ENCODE assay signal across 17 cellular contexts in the genomic region with DNA sequence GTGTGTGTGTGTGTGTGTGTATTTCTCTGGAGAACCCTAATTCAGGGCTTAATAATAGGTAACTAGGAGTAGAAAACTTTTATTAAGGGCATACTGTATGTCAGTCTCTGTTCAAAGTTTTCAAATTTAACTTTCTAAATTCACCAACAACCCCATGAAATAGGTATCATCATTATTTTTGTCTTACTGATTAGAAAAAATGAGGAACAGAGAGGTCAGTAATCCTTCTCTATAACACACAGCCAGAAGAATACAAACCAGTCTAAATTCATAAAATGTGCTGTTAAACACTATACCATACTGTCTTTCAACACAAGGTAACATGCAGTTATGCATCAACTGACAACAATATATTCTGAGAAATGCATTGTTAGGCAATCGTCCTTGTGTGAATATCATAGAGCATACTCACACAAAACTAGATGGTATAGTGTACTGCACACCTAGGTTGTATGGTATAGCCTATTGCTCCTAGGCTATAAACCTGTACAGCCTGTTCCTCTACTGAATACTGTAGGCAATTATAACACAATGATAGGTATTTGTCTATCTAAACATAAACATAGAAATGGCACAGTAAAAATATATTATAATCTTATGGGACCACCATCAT.
DNase-seq lines count a peak whose midpoint lies in the region; ATAC-seq and TF ChIP-seq lines count a peak whose summit lies in the region.
"Had no signal": no experiment of that assay in that cellular context is flagged by ENCODE, and none has a peak within 500 bp of the region (broad histone marks: within the 10 kb centered on the region; RNA-seq: fewer than 3 reads in every experiment).

No MANE protein-coding gene starts in this region.

- H3K27ac Mint-ChIP-seq in stimulated activated effector memory CD8-positive, alpha-beta T cell treated with anti-CD3 and anti-CD28 coated beads, Interleukin-12 subunit alpha, Interleukin-12 subunit beta, amount 100 ng/mL, for 72 hours: no peak overlapping the region
- H3K27ac Mint-ChIP-seq: CD4-positive, alpha-beta memory T cell had no signal

- no peak for TF ChIP-seq CTCF in epithelial cell of esophagus (IDR thresholded peaks at IDR 0.05; ENCODE audit: insufficient read depth, low read depth, low read length, missing control alignments)
- no peak for TF ChIP-seq CTCF in mucosa of descending colon (IDR thresholded peaks at IDR 0.05)

- no peak overlapping the region for H3K4me3 Mint-ChIP-seq in stimulated activated effector memory CD8-positive, alpha-beta T cell treated with anti-CD3 and anti-CD28 coated beads, Interleukin-12 subunit alpha, Interleukin-12 subunit beta, amount 100 ng/mL, for 72 hours
- H3K4me3 Mint-ChIP-seq: CD4-positive, alpha-beta memory T cell had no signal

- intact Hi-C loops in mucosa of descending colon (cut with DNase I, micrococcal nuclease): no loop called here

- H3K36me3 ChIP-seq in mucosa of descending colon (ENCODE audit: low read depth): no peaks in the 10 kb centered on the region

- peak; percentile 33 for DNase-seq in NCI-H748 treated with DMSO at 0.1 percent for 48 hours (lab: John Stamatoyannopoulos, UW)
- DNase-seq in epithelial cell of esophagus (ENCODE audit: low read depth): peak; percentile 34
- DNase-seq in mucosa of descending colon: no peak
- no peak for DNase-seq in stimulated activated effector memory CD8-positive, alpha-beta T cell treated with anti-CD3 and anti-CD28 coated beads, Interleukin-12 subunit alpha, Interleukin-12 subunit beta, amount 100 ng/mL, for 72 hours (ENCODE audit: low spot score in 2 of 2)
- DNase-seq in hepatic stellate cell (ENCODE audit: low spot score): no peak
- DNase-seq in activated CD4-positive, CD25-positive, alpha-beta regulatory T cell (lab: John Stamatoyannopoulos, UW): no peak
- DNase-seq: C1 segment of cervical spinal cord; Calu3; CD4-positive, alpha-beta memory T cell; COR-L47; DMS53; DMS79 treated with DMSO at 0.1 percent for 48 hours; GF-D8; GM23248; H7; HCEC 1CT had no signal

- peaks cover 9% of the 10 kb centered on the region for H3K9me3 Mint-ChIP-seq in stimulated activated effector memory CD8-positive, alpha-beta T cell treated with anti-CD3 and anti-CD28 coated beads, Interleukin-12 subunit alpha, Interleukin-12 subunit beta, amount 100 ng/mL, for 72 hours

- H3K36me3 Mint-ChIP-seq in stimulated activated effector memory CD8-positive, alpha-beta T cell treated with anti-CD3 and anti-CD28 coated beads, Interleukin-12 subunit alpha, Interleukin-12 subunit beta, amount 100 ng/mL, for 72 hours: no peaks in the 10 kb centered on the region
- H3K36me3 Mint-ChIP-seq: CD4-positive, alpha-beta memory T cell had no signal

- H3K4me3 ChIP-seq in epithelial cell of esophagus (ENCODE audit: low read length) (no peak overlapping the region), mucosa of descending colon (no peak overlapping the region)
- H3K4me3 ChIP-seq: GM23248 had no signal

- H3K4me1 ChIP-seq in mucosa of descending colon (ENCODE audit: low read depth): peaks cover 13% of the 10 kb centered on the region

- ATAC-seq in mucosa of descending colon (peak; percentile 65), GM21825 (IDR thresholded peaks at IDR 0.05; ENCODE audit: unreplicated experiment) (no peak)
- no peak for ATAC-seq in stimulated activated effector memory CD8-positive, alpha-beta T cell treated with anti-CD3 and anti-CD28 coated beads, Interleukin-12 subunit alpha, Interleukin-12 subunit beta, amount 100 ng/mL, for 72 hours

- no peaks in the 10 kb centered on the region for H3K4me1 Mint-ChIP-seq in stimulated activated effector memory CD8-positive, alpha-beta T cell treated with anti-CD3 and anti-CD28 coated beads, Interleukin-12 subunit alpha, Interleukin-12 subunit beta, amount 100 ng/mL, for 72 hours
- H3K4me1 Mint-ChIP-seq: CD4-positive, alpha-beta memory T cell had no signal

- peaks cover 4% of the 10 kb centered on the region for H3K9me3 ChIP-seq in mucosa of descending colon

Comparison
In these comparisons a context has a peak if more than half of its experiments do, and no peak if none do; other contexts are left out.
1. DNase-seq: peak in NCI-H748 treated with DMSO at 0.1 percent for 48 hours (single experiment) and epithelial cell of esophagus (single experiment); none in mucosa of descending colon (0 of 3), stimulated activated effector memory CD8-positive, alpha-beta T cell treated with anti-CD3 and anti-CD28 coated beads, Interleukin-12 subunit alpha, Interleukin-12 subunit beta, amount 100 ng/mL, for 72 hours (0 of 2), hepatic stellate cell (single experiment) and activated CD4-positive, CD25-positive, alpha-beta regulatory T cell (0 of 4).